ENCODE assay signal across 8 cellular contexts in the genomic region with DNA sequence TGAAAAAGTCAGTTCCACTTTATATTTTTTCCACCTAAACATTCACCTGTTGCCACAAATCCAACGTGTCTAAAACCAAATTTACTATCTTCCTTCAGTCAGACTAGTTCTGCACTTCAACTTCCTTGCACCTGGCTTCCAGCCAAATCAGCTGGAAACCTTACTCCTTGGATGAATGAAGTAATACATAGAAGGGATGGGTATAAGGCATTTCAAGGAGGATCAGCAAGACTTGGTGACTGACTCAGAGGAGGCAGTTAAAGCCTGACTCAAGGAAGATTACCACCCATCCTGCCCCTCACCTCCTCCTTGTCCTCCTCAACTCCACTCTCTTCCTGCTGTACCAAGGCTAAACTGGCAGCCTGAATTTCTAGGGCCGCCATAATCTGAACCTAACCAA. TPM values are rescaled to one million over a fixed set of nuclear protein-coding genes. Genes with fewer than 3 reads are reported as not detected.
DNase-seq lines count a peak whose midpoint lies in the region; ATAC-seq and TF ChIP-seq lines count a peak whose summit lies in the region.

No MANE protein-coding gene starts in this region.

- no peaks in the 10 kb centered on the region for H3K9me3 ChIP-seq in cardiac muscle cell (ENCODE audit: low read depth)
- no peaks in the 10 kb centered on the region for H3K9me3 ChIP-seq in left ventricle myocardium inferior (replicated peaks)
- no peaks in the 10 kb centered on the region for H3K9me3 ChIP-seq in transverse colon

- POLR2A ChIA-PET in RWPE1 (lab: Yijun Ruan, JAX; ENCODE audit: low non-redundant PET) = no interaction called here

- intact Hi-C loops in left ventricle myocardium inferior (cut with micrococcal nuclease) (no loop called here), transverse colon (cut with DNase I; ENCODE audit: low total_unique reads) (no loop called here)

- H3K4me1 ChIP-seq in cardiac muscle cell (ENCODE audit: low read depth) = peaks cover 4% of the 10 kb centered on the region
- H3K4me1 ChIP-seq in left ventricle myocardium inferior = peaks cover 18% of the 10 kb centered on the region
- H3K4me1 ChIP-seq in transverse colon = no peaks in the 10 kb centered on the region

- TF ChIP-seq CTCF in cardiac muscle cell (IDR thresholded peaks at IDR 0.05; ENCODE audit: low read depth, low read length) = no peak
- no peak for TF ChIP-seq CTCF in left ventricle myocardium inferior (IDR thresholded peaks at IDR 0.05; ENCODE audit: borderline replicate concordance)
- TF ChIP-seq CTCF in RWPE1 (conservative IDR thresholded peaks at IDR 0.05; ENCODE audit: low read depth) = no peak
- TF ChIP-seq CTCF in fibroblast of the aortic adventitia (IDR thresholded peaks at IDR 0.05; ENCODE audit: insufficient read depth, low read length) = no peak
- TF ChIP-seq CTCF in transverse colon (IDR thresholded peaks at IDR 0.05) = no peak

- no peak for TF ChIP-seq EP300 in transverse colon (IDR thresholded peaks at IDR 0.05; ENCODE audit: low read depth)

- in situ Hi-C loops in transverse colon (cut with MboI; ENCODE audit: low pct_ligation_motif_present in 1 of 4, low pct_unique_long_range_greater_than_20kb in 1 of 4, low sequenced_read_pairs in 3 of 4) = no loop called here

- H3K4me3 ChIP-seq in cardiac muscle cell (no peak overlapping the region), left ventricle myocardium inferior (no peak overlapping the region), fibroblast of the aortic adventitia (ENCODE audit: low read depth, low read length) (no peak overlapping the region), transverse colon (no peak overlapping the region)

- H3K27ac ChIP-seq in cardiac muscle cell = no peak overlapping the region
- no peak overlapping the region for H3K27ac ChIP-seq in left ventricle myocardium inferior (replicated peaks)
- no peak overlapping the region for H3K27ac ChIP-seq in RWPE1
- no peak overlapping the region for H3K27ac ChIP-seq in transverse colon

- CTCF ChIA-PET in RWPE1 (lab: Yijun Ruan, JAX) = no interaction called here

- DNase-seq in cardiac muscle cell (ENCODE audit: low read depth in 1 of 2, low spot score in 1 of 2) = peak; percentile 10 to 81
- no peak for DNase-seq in left ventricle myocardium inferior
- peak; percentile 56 for DNase-seq in RWPE1 (ENCODE audit: low spot score)
- peak; percentile 85 for DNase-seq in fibroblast of the aortic adventitia (ENCODE audit: low read depth)
- DNase-seq in transverse colon = peak; percentile 16
- no peak for DNase-seq in stimulated activated CD4-positive, alpha-beta T cell treated with anti-CD3 and anti-CD28 coated beads, Interleukin-4, amount 100 ng/mL, for 4 hours
- DNase-seq in NCI-H2196 treated with DMSO at 0.1 percent for 48 hours (lab: John Stamatoyannopoulos, UW; ENCODE audit: unreplicated experiment) = no peak

- WGBS in transverse colon (ENCODE audit: low coverage in 1 of 2), 2 donors = 0 to 54% methylated on average over 1 to 2 of the region's 2 CpGs

- no peak for TF ChIP-seq POLR2A in transverse colon (IDR thresholded peaks at IDR 0.05)

- H3K36me3 ChIP-seq in cardiac muscle cell = no peaks in the 10 kb centered on the region
- H3K36me3 ChIP-seq in left ventricle myocardium inferior = no peaks in the 10 kb centered on the region
- no peaks in the 10 kb centered on the region for H3K36me3 ChIP-seq in transverse colon

- H3K27me3 ChIP-seq in cardiac muscle cell (no peaks in the 10 kb centered on the region), left ventricle myocardium inferior (ENCODE audit: low read depth) (no peaks in the 10 kb centered on the region), transverse colon (no peaks in the 10 kb centered on the region)

- no peak for ATAC-seq in GM19463 (IDR thresholded peaks at IDR 0.05; ENCODE audit: unreplicated experiment)

RNA-seq across cellular contexts. Expression of a gene that starts 37.1 kb away (rescaled TPM):
- total RNA-seq in cardiac muscle cell = 6.7 and 12.3 TPM in 2 replicates
- polyA plus RNA-seq in cardiac muscle cell = 8.7 and 13.8 TPM in 2 replicates
- total RNA-seq in left ventricle myocardium inferior = 4.1 TPM
- total RNA-seq in fibroblast of the aortic adventitia (ENCODE audit: low replicate concordance) = 23.7 and 33.9 TPM in 2 replicates
- 10 to 100 TPM in 3 of 4 donors, 1 to 10 TPM in 1; 7.2 to 18.3 (median 14.7) TPM for total RNA-seq in transverse colon

RNA-seq across cellular contexts. Expression of a gene that starts 37.3 kb away (rescaled TPM):
- total RNA-seq in cardiac muscle cell (2.7 and 5.4 TPM in 2 replicates), left ventricle myocardium inferior (0.77 TPM), fibroblast of the aortic adventitia (ENCODE audit: low replicate concordance) (4.2 and 7.4 TPM in 2 replicates), transverse colon (10 to 100 TPM in 2 of 4 donors, 1 to 10 TPM in 2; 5.7 to 27.7 (median 11.7) TPM)
- polyA plus RNA-seq in cardiac muscle cell = 5.3 and 9.0 TPM in 2 replicates

Comparison
In these comparisons a context has a peak if more than half of its experiments do, and no peak if none do; other contexts are left out.
1. DNase-seq: peak in cardiac muscle cell (2 of 2), RWPE1 (single experiment), fibroblast of the aortic adventitia (single experiment) and transverse colon (single experiment); none in left ventricle myocardium inferior (single experiment), stimulated activated CD4-positive, alpha-beta T cell treated with anti-CD3 and anti-CD28 coated beads, Interleukin-4, amount 100 ng/mL, for 4 hours (0 of 2) and NCI-H2196 treated with DMSO at 0.1 percent for 48 hours (single experiment).